In genomic region chr6:132131777-132132176, GRCh38 we compare ENCODE assay signal across 8 cellular contexts.
DNase-seq lines count a peak whose midpoint lies in the region; ATAC-seq and TF ChIP-seq lines count a peak whose summit lies in the region.

No MANE protein-coding gene starts in this region.

- no peak overlapping the region for H2AFZ ChIP-seq in smooth muscle cell (ENCODE audit: low read depth)

- H3K9me3 Mint-ChIP-seq in HFFc6, result no peaks in the 10 kb centered on the region

- H3K27me3 ChIP-seq in SJCRH30, result no peaks in the 10 kb centered on the region
- no peaks in the 10 kb centered on the region for H3K27me3 ChIP-seq in smooth muscle cell (ENCODE audit: low read depth)

- peaks cover 48% of the 10 kb centered on the region for H3K4me1 Mint-ChIP-seq in HFFc6 (ENCODE audit: low read depth)

- H3K36me3 Mint-ChIP-seq in HFFc6 (ENCODE audit: low read depth), result no peaks in the 10 kb centered on the region

- H3F3A ChIP-seq in smooth muscle cell (ENCODE audit: low read depth), result peaks cover 19% of the 10 kb centered on the region

- 4% methylated on average over 2 of the region's 2 CpGs for WGBS in smooth muscle cell (ENCODE audit: low lambda C conversion rate)

- H3K9ac ChIP-seq in smooth muscle cell (ENCODE audit: low read depth), result peak overlapping the region; percentile 95

- H3K4me3 Mint-ChIP-seq in HFFc6, result peak overlapping the region; percentile 73

- ATAC-seq in HG03469 (IDR thresholded peaks at IDR 0.05; ENCODE audit: unreplicated experiment) (no peak), GM21717 (IDR thresholded peaks at IDR 0.05; ENCODE audit: unreplicated experiment) (no peak)

- H3K9me3 ChIP-seq in SJCRH30 (replicated peaks) (no peaks in the 10 kb centered on the region), smooth muscle cell (replicated peaks; ENCODE audit: low read depth) (no peaks in the 10 kb centered on the region)

- H3K27ac Mint-ChIP-seq in HFFc6, result peak overlapping the region; percentile 99

- H3K79me2 ChIP-seq in smooth muscle cell (ENCODE audit: low read depth), result no peaks in the 10 kb centered on the region

- peak overlapping the region; percentile 48 for H3K4me2 ChIP-seq in smooth muscle cell

- H3K4me3 ChIP-seq in SJCRH30 (no peak overlapping the region), smooth muscle cell (no peak overlapping the region)

- H4K20me1 ChIP-seq in smooth muscle cell (ENCODE audit: low read depth), result no peaks in the 10 kb centered on the region

- H3K27ac ChIP-seq in SJCRH30, result peak overlapping the region; percentile 61
- peak overlapping the region; percentile 100 for H3K27ac ChIP-seq in smooth muscle cell (ENCODE audit: low read depth)

- H3K36me3 ChIP-seq in SJCRH30, result no peaks in the 10 kb centered on the region
- no peaks in the 10 kb centered on the region for H3K36me3 ChIP-seq in smooth muscle cell (ENCODE audit: low read depth)

- H3K4me1 ChIP-seq in SJCRH30, result peaks cover 31% of the 10 kb centered on the region
- peaks cover 19% of the 10 kb centered on the region for H3K4me1 ChIP-seq in smooth muscle cell (ENCODE audit: low read depth)

- TF ChIP-seq CTCF in HFFc6 (IDR thresholded peaks at IDR 0.05), result no peak
- TF ChIP-seq CTCF in smooth muscle cell (IDR thresholded peaks at IDR 0.05; ENCODE audit: borderline replicate concordance, insufficient read depth, poor library complexity, severe bottlenecking), result no peak

- DNase-seq in HFFc6 (peak; percentile 97), SJCRH30 (peak; percentile 70 to 80), glomerular visceral epithelial cell (ENCODE audit: extremely low spot score) (peak; percentile 98), smooth muscle cell (lab: John Stamatoyannopoulos, UW; ENCODE audit: unreplicated experiment) (peak; percentile 42), OCI-M2 (lab: John Stamatoyannopoulos, UW; ENCODE audit: unreplicated experiment) (no peak), SIG-M5 (lab: John Stamatoyannopoulos, UW) (no peak)

- H3K27me3 Mint-ChIP-seq in HFFc6 (ENCODE audit: insufficient read depth), result no peaks in the 10 kb centered on the region

Comparison
In these comparisons a context has a peak if more than half of its experiments do, and no peak if none do; other contexts are left out.
1. DNase-seq: peak in HFFc6 (single experiment), SJCRH30 (2 of 2), glomerular visceral epithelial cell (single experiment) and smooth muscle cell (single experiment); none in OCI-M2 (single experiment) and SIG-M5 (single experiment).